ENCODE assay signal across 11 cellular contexts in genomic region chr1:35555212-35555584, GRCh38. TPM values are rescaled to one million over a fixed set of nuclear protein-coding genes. Genes with fewer than 3 reads are reported as not detected.
DNase-seq lines count a peak whose midpoint lies in the region; ATAC-seq, FAIRE-seq and TF ChIP-seq lines count a peak whose summit lies in the region.
"Had no signal": no experiment of that assay in that cellular context is flagged by ENCODE, and none has a peak within 500 bp of the region (broad histone marks: within the 10 kb centered on the region; RNA-seq: fewer than 3 reads in every experiment).

No MANE protein-coding gene starts in this region.

- peaks cover 39% of the 10 kb centered on the region for H3K36me3 ChIP-seq in RWPE2 (ENCODE audit: low read depth)
- H3K36me3 ChIP-seq in fibroblast of lung (ENCODE audit: control insufficient read depth, insufficient read depth, low read length), result peaks cover 2% of the 10 kb centered on the region
- H3K36me3 ChIP-seq in pancreas, result peaks cover 0 to 15% (median 0%) of the 10 kb centered on the region in 3 donors

- no peak overlapping the region for H3K9ac ChIP-seq in fibroblast of lung (ENCODE audit: insufficient read depth, low read length)

- intact Hi-C loops in pancreas (cut with DNase I), result no loop called here

- DNase-seq in GM03348 (ENCODE audit: low spot score) (peak; percentile 7), RWPE2 (ENCODE audit: low spot score) (no peak), fibroblast of lung (ENCODE audit: low read depth in 2 of 2) (no peak), pancreas (no peak), NCI-H2107 treated with DMSO at 0.1 percent for 48 hours (lab: John Stamatoyannopoulos, UW; ENCODE audit: unreplicated experiment) (no peak)
- DNase-seq: NCI-H1105, small intestine had no signal

- H2AFZ ChIP-seq in fibroblast of lung (ENCODE audit: low read length), result no peak overlapping the region

- no peaks in the 10 kb centered on the region for H3K27me3 ChIP-seq in RWPE2 (ENCODE audit: insufficient read depth, poor library complexity, severe bottlenecking)
- H3K27me3 ChIP-seq in fibroblast of lung (ENCODE audit: control insufficient read depth, insufficient read depth, low read length), result no peaks in the 10 kb centered on the region
- H3K27me3 ChIP-seq in pancreas, result no peaks in the 10 kb centered on the region

- H3K27ac ChIP-seq in RWPE2 (ENCODE audit: poor library complexity, severe bottlenecking) (peak overlapping the region; percentile 74), fibroblast of lung (ENCODE audit: insufficient read depth, low read length) (no peak overlapping the region), pancreas (peak overlapping the region in 3 of 4 donors; percentile 49 to 99 (median 94))

- H3K9me3 ChIP-seq in RWPE2 (ENCODE audit: severe bottlenecking), result no peaks in the 10 kb centered on the region
- H3K9me3 ChIP-seq in fibroblast of lung (ENCODE audit: control insufficient read depth, insufficient read depth, low read depth, low read length), result no peaks in the 10 kb centered on the region
- H3K9me3 ChIP-seq in pancreas, result no peaks in the 10 kb centered on the region

- H3K79me2 ChIP-seq in fibroblast of lung (ENCODE audit: control insufficient read depth, insufficient read depth, low read length), result peaks cover 18% of the 10 kb centered on the region

- 27 to 43% methylated on average over 4 of the region's 4 CpGs for WGBS in pancreas, 2 donors

- H3K4me3 ChIP-seq in RWPE2 (ENCODE audit: severe bottlenecking) (no peak overlapping the region), fibroblast of lung (replicated peaks in 1 of 4; ENCODE audit: control extremely low read depth in 1 of 4, insufficient read depth in 1 of 4, low read depth in 3 of 4, low read length in 4 of 4) (peak overlapping the region in 2 of 4 experiments; percentile 8 to 97), pancreas (peak overlapping the region in 2 of 4 donors; percentile 75 to 82)

- peak overlapping the region; percentile 33 for H3K4me2 ChIP-seq in fibroblast of lung (ENCODE audit: extremely low read depth, insufficient read depth, low read length)

- peaks cover 14% of the 10 kb centered on the region for H3K4me1 ChIP-seq in RWPE2 (ENCODE audit: insufficient read depth, poor library complexity, severe bottlenecking)
- H3K4me1 ChIP-seq in fibroblast of lung (ENCODE audit: control insufficient read depth, extremely low read depth, insufficient read depth, low read length), result peaks cover 7% of the 10 kb centered on the region
- peaks cover 25 to 39% (median 35%) of the 10 kb centered on the region in 3 donors for H3K4me1 ChIP-seq in pancreas

- ATAC-seq in RWPE2 (ENCODE audit: low read depth), result no peak
- no peak for ATAC-seq in pancreas
- ATAC-seq in GM18861 (IDR thresholded peaks at IDR 0.05; ENCODE audit: unreplicated experiment), result no peak
- ATAC-seq in GM18873 (IDR thresholded peaks at IDR 0.05; ENCODE audit: low FRiP score, unreplicated experiment), result no peak

- H4K20me1 ChIP-seq in fibroblast of lung (ENCODE audit: control insufficient read depth, extremely low read depth, insufficient read depth, low read length), result no peaks in the 10 kb centered on the region

- TF ChIP-seq CTCF in RWPE2 (IDR thresholded peaks at IDR 0.05; ENCODE audit: poor library complexity, severe bottlenecking) (no peak), fibroblast of lung (conservative IDR thresholded peaks at IDR 0.05 in 1 of 2, IDR thresholded peaks at IDR 0.05 in 1 of 2; ENCODE audit: low read depth in 1 of 2, low read length in 2 of 2) (no peak), pancreas (IDR thresholded peaks at IDR 0.05) (no peak)

- FAIRE-seq in pancreas (lab: Jason Lieb, UNC), result no peak
- FAIRE-seq: colon, islet of Langerhans, small intestine had no signal

RNA-seq across cellular contexts. Expression of gene KIAA0319L, which starts 2.0 kb away (rescaled TPM):
- 38.5 and 65.4 TPM in 2 replicates for total RNA-seq in fibroblast of lung
- 47.6 and 66.1 TPM in 2 replicates for polyA plus RNA-seq in fibroblast of lung
- polyA plus RNA-seq in fibroblast of lung (2012), result 23.4 and 32.0 TPM in 2 replicates
- polyA minus RNA-seq in fibroblast of lung (ENCODE audit: low replicate concordance), result 20.3 and 31.6 TPM in 2 replicates
- total RNA-seq in pancreas, result 10 to 100 TPM; 41.7 to 50.8 (median 45.7) TPM
- 10 to 100 TPM; 22.9 to 37.4 TPM for polyA plus RNA-seq in pancreas

RNA-seq across cellular contexts. Expression of gene NCDN, which starts 2.4 kb away (rescaled TPM):
- total RNA-seq in fibroblast of lung (20.0 and 33.2 TPM in 2 replicates), pancreas (10 to 100 TPM in 1 of 6 donors, 1 to 10 TPM in 5; 4.4 to 12.8 (median 6.9) TPM)
- polyA plus RNA-seq in fibroblast of lung (18.1 and 27.6 TPM in 2 replicates), pancreas (10 to 100 TPM in 1 of 2 donors, 1 to 10 TPM in 1; 7.4 to 11.0 TPM)
- 32.4 and 46.7 TPM in 2 replicates for polyA plus RNA-seq in fibroblast of lung (2012)
- polyA minus RNA-seq in fibroblast of lung (ENCODE audit: low replicate concordance), result 44.6 and 47.5 TPM in 2 replicates

RNA-seq across cellular contexts. Expression of gene TFAP2E, which starts 17.9 kb away (rescaled TPM):
- 0.26 and 0.83 TPM in 2 replicates for total RNA-seq in fibroblast of lung
- polyA plus RNA-seq in fibroblast of lung, result 0.16 and 0.17 TPM in 2 replicates
- polyA plus RNA-seq in fibroblast of lung (2012), result 0.39 and 0.43 TPM in 2 replicates
- not detected in 2 replicates for polyA minus RNA-seq in fibroblast of lung (ENCODE audit: low replicate concordance)
- total RNA-seq in pancreas, result under 1 TPM; 0.08 to 0.87 (median 0.21) TPM
- polyA plus RNA-seq in pancreas, result 1 to 10 TPM; 1.1 to 2.0 TPM
